ENCODE assay signal across 24 cellular contexts in genomic region chr9:103168254-103168653, GRCh38.
DNase-seq lines count a peak whose midpoint lies in the region; ATAC-seq and TF ChIP-seq lines count a peak whose summit lies in the region.
"Had no signal": no experiment of that assay in that cellular context is flagged by ENCODE, and none has a peak within 500 bp of the region (broad histone marks: within the 10 kb centered on the region; RNA-seq: fewer than 3 reads in every experiment).

No MANE protein-coding gene starts in this region.

- peaks cover 0 to 1% (median 0%) of the 10 kb centered on the region in 3 experiments; a peak in 1 of 7 replicates for H3K36me3 Mint-ChIP-seq in H9 (ENCODE audit: insufficient read depth in 1 of 3, low read depth in 3 of 3)
- no peaks in the 10 kb centered on the region for H3K36me3 Mint-ChIP-seq in endodermal cell (ENCODE audit: low read depth)

- no peak overlapping the region for H3K23ac ChIP-seq in H9 (ENCODE audit: insufficient read length, low read depth, low read length)

- no peak overlapping the region for H3K18ac ChIP-seq in H9 (ENCODE audit: insufficient read length, low read depth, low read length)

- no peak overlapping the region for H3K14ac ChIP-seq in H9 (ENCODE audit: insufficient read depth, low read length)

- no peaks in the 10 kb centered on the region for H3K36me3 ChIP-seq in OCI-LY1 (ENCODE audit: insufficient read depth, low read length)
- H3K36me3 ChIP-seq in endodermal cell (ENCODE audit: control insufficient read depth, insufficient read depth, low read length): no peaks in the 10 kb centered on the region
- H3K36me3 ChIP-seq: SJSA1 had no signal

- H3K27ac ChIP-seq in H9 (ENCODE audit: insufficient read length, low read depth, low read length): no peak overlapping the region
- H3K27ac ChIP-seq in OCI-LY1 (ENCODE audit: low read depth, low read length, poor library complexity, severe bottlenecking): no peak overlapping the region
- H3K27ac ChIP-seq in endodermal cell (ENCODE audit: low read depth, low read length): no peak overlapping the region
- H3K27ac ChIP-seq: A549, SJSA1 had no signal

- H2BK12ac ChIP-seq in H9 (ENCODE audit: insufficient read length, low read depth, low read length): no peak overlapping the region

- H4K91ac ChIP-seq in H9 (ENCODE audit: insufficient read length, low read depth, low read length): no peak overlapping the region

- H3K27me3 ChIP-seq in H9 (ENCODE audit: insufficient read depth, low read length) (no peaks in the 10 kb centered on the region), OCI-LY1 (ENCODE audit: insufficient read depth, low read length) (no peaks in the 10 kb centered on the region), endodermal cell (ENCODE audit: control insufficient read depth, insufficient read depth, low read length, poor library complexity, severe bottlenecking) (no peaks in the 10 kb centered on the region)
- H3K27me3 ChIP-seq: SJSA1 had no signal

- DNase-seq in H9 (no peak), endodermal cell (no peak), HuH-7.5 (ENCODE audit: low spot score) (no peak), AG20443 (ENCODE audit: low spot score) (no peak)
- DNase-seq: Calu3; DMS79 treated with DMSO at 0.1 percent for 48 hours; GF-D8; Karpas-422; NCI-H1105 treated with DMSO at 0.1 percent for 48 hours; NCI-H146; NCI-H1930; NCI-H2107; NCI-H524 treated with DMSO at 0.1 percent for 48 hours; NCI-H774; NK-92 treated with Interleukin-12 subunit alpha and Interleukin-12 subunit beta, amount 100 ng/mL, for 24 hours; Right ventricle myocardium superior; RPMI8226; T-helper 1 cell had no signal

- no peak overlapping the region for H2BK5ac ChIP-seq in H9 (ENCODE audit: insufficient read length, low read length)

- H3K9me3 ChIP-seq in H9 (ENCODE audit: control insufficient read depth, low read depth, low read length): no peaks in the 10 kb centered on the region
- peaks cover 5% of the 10 kb centered on the region; the same call in 1 of the 2 replicates for H3K9me3 ChIP-seq in OCI-LY1 (ENCODE audit: low read length)
- H3K9me3 ChIP-seq in endodermal cell (ENCODE audit: control insufficient read depth, low read length): peaks cover 43% of the 10 kb centered on the region

- no peak overlapping the region for H3K4ac ChIP-seq in H9 (ENCODE audit: low read depth, low read length)

- H3K9ac ChIP-seq in H9 (ENCODE audit: extremely low read depth, insufficient read length, low read length) (no peak overlapping the region), OCI-LY1 (ENCODE audit: low read length) (no peak overlapping the region), endodermal cell (ENCODE audit: extremely low read depth, low read length, poor library complexity, severe bottlenecking) (no peak overlapping the region)

- no peak overlapping the region for H3K4me3 Mint-ChIP-seq in H9
- H3K4me3 Mint-ChIP-seq in endodermal cell: no peak overlapping the region
- H3K4me3 Mint-ChIP-seq: B cell had no signal

- H3K27me3 Mint-ChIP-seq in H9 (ENCODE audit: low read depth) (no peaks in the 10 kb centered on the region; the same call in 1 of the 2 replicates), endodermal cell (ENCODE audit: insufficient read depth) (no peaks in the 10 kb centered on the region)
- H3K27me3 Mint-ChIP-seq: B cell had no signal

- peak; percentile 61 for TF ChIP-seq CTCF in H9 (conservative IDR thresholded peaks at IDR 0.05)
- TF ChIP-seq CTCF in OCI-LY1 (IDR thresholded peaks at IDR 0.05; ENCODE audit: low read length): peak; percentile 6; the same call in 1 of the 2 replicates
- TF ChIP-seq CTCF in endodermal cell (conservative IDR thresholded peaks at IDR 0.05): peak; percentile 75

- H2AK5ac ChIP-seq in H9 (ENCODE audit: insufficient read length, low read length): no peak overlapping the region

- H2BK20ac ChIP-seq in H9 (ENCODE audit: low read depth, low read length, poor library complexity, severe bottlenecking): no peak overlapping the region

- no peaks in the 10 kb centered on the region for H3F3A ChIP-seq in OCI-LY1 (ENCODE audit: insufficient read depth, low read length)

- H3K9me3 Mint-ChIP-seq in H9 (peaks cover 2 to 7% of the 10 kb centered on the region in 2 experiments; a peak in 3 of 5 replicates), endodermal cell (peaks cover 15% of the 10 kb centered on the region)

- no peak overlapping the region for H2BK120ac ChIP-seq in H9 (ENCODE audit: low read depth, low read length, poor library complexity, severe bottlenecking)

- H4K20me1 ChIP-seq in H9 (ENCODE audit: control insufficient read depth, insufficient read depth, insufficient read length) (no peaks in the 10 kb centered on the region), OCI-LY1 (ENCODE audit: insufficient read depth, low read length) (no peaks in the 10 kb centered on the region)

- no peaks in the 10 kb centered on the region for H3K79me2 ChIP-seq in H9 (ENCODE audit: insufficient read depth, low read length)
- H3K79me2 ChIP-seq in OCI-LY1 (ENCODE audit: insufficient read depth, low read length): no peaks in the 10 kb centered on the region

- H3K4me1 ChIP-seq in H9 (ENCODE audit: insufficient read depth, low read length) (no peaks in the 10 kb centered on the region), OCI-LY1 (ENCODE audit: insufficient read depth, low read length, severe bottlenecking) (no peaks in the 10 kb centered on the region), endodermal cell (ENCODE audit: control insufficient read depth, insufficient read depth, low read length) (no peaks in the 10 kb centered on the region)
- H3K4me1 ChIP-seq: A549, SJSA1 had no signal

- no peaks in the 10 kb centered on the region for H3K9me2 ChIP-seq in OCI-LY1 (ENCODE audit: low read depth, low read length)

- H4K5ac ChIP-seq in H9 (ENCODE audit: insufficient read length, low read depth, low read length): no peak overlapping the region

- H3K4me1 Mint-ChIP-seq in H9 (no peaks in the 10 kb centered on the region), endodermal cell (no peaks in the 10 kb centered on the region)
- H3K4me1 Mint-ChIP-seq: B cell had no signal

- H3K27ac Mint-ChIP-seq in H9 (no peak overlapping the region), endodermal cell (no peak overlapping the region)
- H3K27ac Mint-ChIP-seq: B cell had no signal

- no peak overlapping the region for H3K56ac ChIP-seq in H9 (ENCODE audit: insufficient read length, low read depth, low read length)

- H2AFZ ChIP-seq in H9 (ENCODE audit: low read length): no peak overlapping the region
- no peak overlapping the region for H2AFZ ChIP-seq in OCI-LY1 (ENCODE audit: low read length)

- no peaks in the 10 kb centered on the region for H3K79me1 ChIP-seq in H9 (ENCODE audit: insufficient read depth, low read depth, low read length, poor library complexity, severe bottlenecking)

- no CpG with 5 or more reads among the region's 1 CpG for WGBS in H9 (ENCODE audit: extremely low coverage, insufficient read length, low lambda C conversion rate)
- WGBS in endodermal cell (ENCODE audit: insufficient coverage in 1 of 2, insufficient read length in 1 of 2), 2 experiments: 83 to 100% methylated on average over 1 of the region's 1 CpG

- no peak overlapping the region for H3T11ph ChIP-seq in H9 (ENCODE audit: low read length)

- no peaks in the 10 kb centered on the region for H3K23me2 ChIP-seq in H9 (ENCODE audit: insufficient read length, low read depth, low read length, poor library complexity, severe bottlenecking)

- ATAC-seq in HG03135 (IDR thresholded peaks at IDR 0.05; ENCODE audit: unreplicated experiment): no peak
- ATAC-seq in GM18870 (IDR thresholded peaks at IDR 0.05; ENCODE audit: unreplicated experiment): no peak
- ATAC-seq: A549 had no signal

- H4K8ac ChIP-seq in H9 (replicated peaks; ENCODE audit: insufficient read length, low read depth, low read length): no peak overlapping the region

- H3K4me3 ChIP-seq in OCI-LY1 (ENCODE audit: low read depth, low read length, poor library complexity, severe bottlenecking) (no peak overlapping the region), endodermal cell (ENCODE audit: low read length) (no peak overlapping the region)
- H3K4me3 ChIP-seq: A549, SJSA1 had no signal

- no peak overlapping the region for H2BK15ac ChIP-seq in H9 (ENCODE audit: low read depth, low read length)

- no peak overlapping the region for H3K4me2 ChIP-seq in H9 (ENCODE audit: insufficient read depth, insufficient read length, low read length)
- H3K4me2 ChIP-seq in OCI-LY1 (ENCODE audit: low read length): no peak overlapping the region
- H3K4me2 ChIP-seq: A549 had no signal

Comparison
In these comparisons a context has a peak if more than half of its experiments do, and no peak if none do; other contexts are left out.
1. CTCF ChIP-seq: peak in every context shown above with its lines; median percentile 75 in endodermal cell; 61 in H9; 6 in OCI-LY1.